ENCODE assay signal across 19 cellular contexts in the genomic region with DNA sequence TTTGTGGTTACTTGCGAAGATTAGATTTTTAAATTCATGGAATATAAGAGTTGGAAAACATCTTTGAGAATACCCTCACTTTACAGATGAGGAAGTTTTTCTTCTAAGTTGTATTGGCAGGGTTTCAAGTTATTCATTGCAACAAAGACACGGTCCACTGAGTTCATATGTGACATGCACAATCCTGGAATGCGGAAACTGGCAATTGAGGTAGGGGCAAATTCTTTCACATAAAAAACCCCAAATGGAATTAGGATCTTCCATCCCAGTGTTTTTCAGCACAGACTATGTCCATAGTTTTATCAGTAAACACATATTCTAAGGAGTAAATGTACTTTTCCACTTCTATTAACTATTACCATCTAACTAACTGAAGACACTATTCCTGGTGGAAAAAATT.
DNase-seq lines count a peak whose midpoint lies in the region; ATAC-seq and TF ChIP-seq lines count a peak whose summit lies in the region.
"Had no signal": no experiment of that assay in that cellular context is flagged by ENCODE, and none has a peak within 500 bp of the region (broad histone marks: within the 10 kb centered on the region; RNA-seq: fewer than 3 reads in every experiment).

No MANE protein-coding gene starts in this region.

- H3K4me1 ChIP-seq in breast epithelium (no peaks in the 10 kb centered on the region), mammary epithelial cell (ENCODE audit: insufficient read depth, low read length) (no peaks in the 10 kb centered on the region)
- H3K4me1 ChIP-seq: Peyer's patch, suprapubic skin had no signal

- no peak overlapping the region for H2AFZ ChIP-seq in mammary epithelial cell (ENCODE audit: low read depth, low read length)

- peaks cover 0 to 2% (median 0%) of the 10 kb centered on the region in 3 donors for H3K27me3 Mint-ChIP-seq in CD14-positive monocyte (ENCODE audit: low read depth in 3 of 3)
- no peaks in the 10 kb centered on the region for H3K27me3 Mint-ChIP-seq in osteocyte (ENCODE audit: unreplicated experiment)
- H3K27me3 Mint-ChIP-seq: activated naive CD8-positive, alpha-beta T cell treated with anti-CD3 and anti-CD28 coated beads, Interleukin-2, amount 50 U/mL, for 24 hours; memory B cell; progenitor cell of endocrine pancreas had no signal

- 85% methylated on average over 3 of the region's 3 CpGs for whole genome bisulfite sequencing in mammary epithelial cell (ENCODE audit: low coverage, missing lambda C conversion rate)

- H3K4me1 Mint-ChIP-seq in CD14-positive monocyte (no peaks in the 10 kb centered on the region), osteocyte (ENCODE audit: unreplicated experiment) (peaks cover 2% of the 10 kb centered on the region)
- H3K4me1 Mint-ChIP-seq: activated naive CD8-positive, alpha-beta T cell treated with anti-CD3 and anti-CD28 coated beads, Interleukin-2, amount 50 U/mL, for 24 hours; memory B cell had no signal

- H3K4me3 ChIP-seq in breast epithelium (peak overlapping the region in 1 of 3 donors; percentile 25), mammary epithelial cell (replicated peaks in 1 of 3; ENCODE audit: insufficient read depth in 1 of 3, low read depth in 2 of 3, low read length in 3 of 3) (no peak overlapping the region)
- H3K4me3 ChIP-seq: BLaER1 treated with 17β-estradiol and CSF1 and Interleukin-3, amounts not matched to agents 10 nM and 100 nM; Peyer's patch; suprapubic skin had no signal

- H3K4me2 ChIP-seq in mammary epithelial cell (ENCODE audit: insufficient read depth, low read depth, low read length): no peak overlapping the region

- no peak overlapping the region for H3K27ac Mint-ChIP-seq in CD14-positive monocyte
- no peak overlapping the region for H3K27ac Mint-ChIP-seq in osteocyte (ENCODE audit: unreplicated experiment)
- H3K27ac Mint-ChIP-seq: activated naive CD8-positive, alpha-beta T cell treated with anti-CD3 and anti-CD28 coated beads, Interleukin-2, amount 50 U/mL, for 24 hours; memory B cell; progenitor cell of endocrine pancreas had no signal

- peak overlapping the region; percentile 50 to 78 for H3K27ac ChIP-seq in breast epithelium
- H3K27ac ChIP-seq in mammary epithelial cell (ENCODE audit: insufficient read depth, low read depth, low read length): no peak overlapping the region
- H3K27ac ChIP-seq: BLaER1 treated with 17β-estradiol and CSF1 and Interleukin-3, amounts not matched to agents 10 nM and 100 nM; Peyer's patch; suprapubic skin had no signal

- BruUV-seq in mammary epithelial cell (replicated peaks; lab: Mats Ljungman, UMichigan): no TSS peak

- H3K4me3 Mint-ChIP-seq in CD14-positive monocyte (no peak overlapping the region), osteocyte (ENCODE audit: unreplicated experiment) (no peak overlapping the region)
- H3K4me3 Mint-ChIP-seq: activated naive CD8-positive, alpha-beta T cell treated with anti-CD3 and anti-CD28 coated beads, Interleukin-2, amount 50 U/mL, for 24 hours; memory B cell; nephron had no signal

- dilution Hi-C loops in mammary epithelial cell (cut with HindIII; ENCODE audit: low sequenced_read_pairs): no loop called here

- no peak for TF ChIP-seq POLR2A in breast epithelium (IDR thresholded peaks at IDR 0.05)

- DNase-seq in breast epithelium (ENCODE audit: low spot score in 2 of 2) (peak in 1 of 2 donors; percentile 29), mammary epithelial cell (no peak), dedifferentiated amniotic fluid mesenchymal stem cell (ENCODE audit: extremely low spot score) (peak; percentile 75), kidney tubule cell (ENCODE audit: low spot score) (peak; percentile 92), CD14-positive monocyte (ENCODE audit: low spot score) (no peak), osteocyte (ENCODE audit: extremely low spot score, unreplicated experiment) (no peak), left cardiac atrium (no peak)
- no peak for DNase-seq in effector CD8-positive, alpha-beta T cell (lab: John Stamatoyannopoulos, UW)
- DNase-seq: 8988T; activated naive CD8-positive, alpha-beta T cell treated with anti-CD3 and anti-CD28 coated beads, Interleukin-2, amount 50 U/mL, for 24 hours; DMS 273 treated with DMSO at 0.1 percent for 48 hours; NCI-H146; NCI-H2227 treated with DMSO at 0.1 percent for 48 hours; Peyer's patch had no signal

- H3K9me3 ChIP-seq in breast epithelium (no peaks in the 10 kb centered on the region), mammary epithelial cell (replicated peaks; ENCODE audit: insufficient read depth, low read length) (no peaks in the 10 kb centered on the region)
- H3K9me3 ChIP-seq: BLaER1 treated with 17β-estradiol and CSF1 and Interleukin-3, amounts not matched to agents 10 nM and 100 nM; Peyer's patch; suprapubic skin had no signal

- no peak for ATAC-seq in left cardiac atrium
- ATAC-seq: activated naive CD8-positive, alpha-beta T cell treated with anti-CD3 and anti-CD28 coated beads, Interleukin-2, amount 50 U/mL, for 24 hours had no signal

- H3K36me3 ChIP-seq in breast epithelium: no peaks in the 10 kb centered on the region
- H3K36me3 ChIP-seq in mammary epithelial cell (ENCODE audit: insufficient read depth, low read length): no peaks in the 10 kb centered on the region

- no peaks in the 10 kb centered on the region for H4K20me1 ChIP-seq in mammary epithelial cell (ENCODE audit: insufficient read depth, low read length)

- in situ Hi-C loops in mammary epithelial cell (cut with MboI; ENCODE audit: low sequenced_read_pairs in 2 of 2): no loop called here

- H3K9me3 Mint-ChIP-seq in CD14-positive monocyte (peaks cover 0 to 5% (median 0%) of the 10 kb centered on the region in 7 donors), osteocyte (ENCODE audit: unreplicated experiment) (no peaks in the 10 kb centered on the region)
- H3K9me3 Mint-ChIP-seq: activated naive CD8-positive, alpha-beta T cell treated with anti-CD3 and anti-CD28 coated beads, Interleukin-2, amount 50 U/mL, for 24 hours; memory B cell; nephron had no signal

- TF ChIP-seq CTCF in breast epithelium (IDR thresholded peaks at IDR 0.05) (no peak), mammary epithelial cell (conservative IDR thresholded peaks at IDR 0.05 in 1 of 2, IDR thresholded peaks at IDR 0.05 in 1 of 2; ENCODE audit: extremely low read depth in 1 of 2, insufficient read depth in 1 of 2, low read depth in 1 of 2, low read length in 2 of 2) (no peak), CD14-positive monocyte (IDR thresholded peaks at IDR 0.05) (no peak), osteocyte (IDR thresholded peaks at IDR 0.05) (no peak)

- no peaks in the 10 kb centered on the region for H3K79me2 ChIP-seq in mammary epithelial cell (ENCODE audit: insufficient read depth, low read length)

- H3K36me3 Mint-ChIP-seq in CD14-positive monocyte (peaks cover 40% of the 10 kb centered on the region in 2 donors), osteocyte (ENCODE audit: unreplicated experiment) (peaks cover 22% of the 10 kb centered on the region)
- H3K36me3 Mint-ChIP-seq: memory B cell had no signal

- H3K9ac ChIP-seq in mammary epithelial cell (ENCODE audit: insufficient read depth, low read length): no peak overlapping the region
- H3K9ac ChIP-seq: BLaER1 treated with 17β-estradiol and CSF1 and Interleukin-3, amounts not matched to agents 10 nM and 100 nM had no signal

- CTCF ChIA-PET in mammary epithelial cell (lab: Charles Lee; ENCODE audit: low non-redundant PET): no interaction called here

- H3K27me3 ChIP-seq in breast epithelium (no peaks in the 10 kb centered on the region), mammary epithelial cell (ENCODE audit: insufficient read depth, low read length) (no peaks in the 10 kb centered on the region)
- H3K27me3 ChIP-seq: BLaER1 treated with 17β-estradiol and CSF1 and Interleukin-3, amounts not matched to agents 10 nM and 100 nM; Peyer's patch; suprapubic skin had no signal

- intact Hi-C loops in breast epithelium (cut with DNase I; ENCODE audit: low total_unique reads) (no loop called here), mammary epithelial cell (cut with micrococcal nuclease) (no loop called here), CD14-positive monocyte (cut with micrococcal nuclease) (no loop called here), left cardiac atrium (cut with DNase I) (no loop called here)

Comparison
In these comparisons a context has a peak if more than half of its experiments do, and no peak if none do; other contexts are left out.
1. DNase-seq: peak in dedifferentiated amniotic fluid mesenchymal stem cell (single experiment) and kidney tubule cell (single experiment); none in mammary epithelial cell (single experiment), CD14-positive monocyte (single experiment), effector CD8-positive, alpha-beta T cell (single experiment), osteocyte (single experiment) and left cardiac atrium (single experiment).